15 cellular contexts compared by ENCODE assay signal in the genomic region with DNA sequence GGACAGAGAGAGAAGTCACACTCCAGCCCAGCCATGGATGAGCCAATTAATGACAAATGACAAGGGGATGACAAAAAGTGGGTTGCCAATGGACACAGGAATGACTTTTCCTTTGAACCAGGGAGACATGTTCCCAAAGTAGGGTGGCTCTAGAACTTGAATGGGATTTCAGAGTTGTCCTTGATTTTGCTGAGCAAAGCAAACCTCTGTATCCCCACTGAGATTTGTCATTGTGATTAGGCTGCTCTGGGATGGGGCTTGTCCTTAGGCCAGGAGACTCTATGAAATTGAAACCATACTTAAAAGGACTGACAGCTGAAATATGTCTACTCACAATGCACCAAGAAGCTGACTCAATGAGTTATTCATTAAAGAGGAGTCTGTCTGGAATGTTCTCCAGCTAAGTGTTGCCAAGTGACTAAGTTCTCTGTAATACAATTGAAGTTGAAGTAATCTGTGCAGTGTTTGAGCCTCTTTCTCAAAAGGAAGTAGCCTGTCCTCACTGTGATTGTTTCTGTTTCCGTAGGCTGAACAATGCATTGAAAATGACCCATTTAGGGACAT.
DNase-seq lines count a peak whose midpoint lies in the region; ATAC-seq, FAIRE-seq and TF ChIP-seq lines count a peak whose summit lies in the region.
"Had no signal": no experiment of that assay in that cellular context is flagged by ENCODE, and none has a peak within 500 bp of the region (broad histone marks: within the 10 kb centered on the region; RNA-seq: fewer than 3 reads in every experiment).

No MANE protein-coding gene starts in this region.

- CTCF ChIA-PET in GM10248 (lab: Yijun Ruan, JAX), result no interaction called here

- peak; percentile 40 for FAIRE-seq in bronchial epithelial cell (lab: Jason Lieb, UNC)

- no peak for TF ChIP-seq CTCF in bronchial epithelial cell (IDR thresholded peaks at IDR 0.05; ENCODE audit: insufficient read depth, low read length, severe bottlenecking)
- TF ChIP-seq CTCF in GM10248 (IDR thresholded peaks at IDR 0.05; ENCODE audit: control extremely low read depth, extremely low read depth, low read depth, missing control alignments), result no peak

- POLR2A ChIA-PET in GM10248 (lab: Yijun Ruan, JAX), result no interaction called here

- peak; percentile 20 for DNase-seq in AG08396 (ENCODE audit: low spot score)
- DNase-seq in LHCN-M2 (ENCODE audit: low read depth), result peak; percentile 95
- peak; percentile 88 for DNase-seq in bronchial epithelial cell (ENCODE audit: low read depth)
- peak; percentile 96 for DNase-seq in iris pigment epithelial cell (ENCODE audit: low read depth)
- no peak for DNase-seq in NCI-H2081 treated with DMSO at 0.1 percent for 48 hours (lab: John Stamatoyannopoulos, UW)
- DNase-seq in GM10248 (ENCODE audit: extremely low spot score), result no peak
- DNase-seq: aorta, GOT3, NCI-H2029 treated with DMSO at 0.1 percent for 48 hours, T-cell had no signal

- no peak for ATAC-seq in GM18498 (IDR thresholded peaks at IDR 0.05; ENCODE audit: unreplicated experiment)
- ATAC-seq in HG03442 (IDR thresholded peaks at IDR 0.05; ENCODE audit: unreplicated experiment), result no peak
- ATAC-seq: stimulated activated effector memory CD8-positive, alpha-beta T cell treated with anti-CD3 and anti-CD28 coated beads, Interleukin-12 subunit alpha, Interleukin-12 subunit beta, amount 100 ng/mL, for 72 hours; T-cell had no signal

- H3K27me3 ChIP-seq in bronchial epithelial cell (ENCODE audit: control insufficient read depth, insufficient read depth, low read length), result no peaks in the 10 kb centered on the region
- H3K27me3 ChIP-seq: BLaER1 had no signal

- H3K36me3 ChIP-seq in bronchial epithelial cell (ENCODE audit: control insufficient read depth, insufficient read depth, low read length), result no peaks in the 10 kb centered on the region
- H3K36me3 ChIP-seq: BLaER1, prostate gland had no signal

- no peak overlapping the region for H3K4me3 ChIP-seq in bronchial epithelial cell (ENCODE audit: low read depth, low read length)
- H3K4me3 ChIP-seq: BLaER1, prostate gland had no signal

Comparison
In these comparisons a context has a peak if more than half of its experiments do, and no peak if none do; other contexts are left out.
1. DNase-seq: peak in AG08396 (single experiment), LHCN-M2 (single experiment), bronchial epithelial cell (single experiment) and iris pigment epithelial cell (single experiment); none in NCI-H2081 treated with DMSO at 0.1 percent for 48 hours (single experiment) and GM10248 (single experiment).